In the genomic region with DNA sequence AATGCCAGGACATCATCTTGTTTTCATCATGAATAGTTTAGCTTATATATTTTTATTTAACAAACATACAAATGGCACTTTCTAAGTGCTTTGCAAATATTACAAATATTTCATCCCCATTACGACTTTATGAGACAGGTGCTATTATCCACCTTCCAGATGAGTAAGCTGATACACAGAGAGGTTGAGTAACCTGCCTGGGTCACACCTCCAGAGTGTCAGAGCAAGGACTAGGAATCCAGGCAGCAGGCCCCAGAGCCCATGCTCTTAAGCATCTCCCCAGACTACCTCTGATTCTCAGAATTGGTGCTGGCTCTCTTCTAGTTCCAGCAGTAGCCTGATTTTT, we compare ENCODE assay signal across 1 cellular context.
A peak's percentile ranks its signal among the peaks of the same experiment; 100 is the strongest.
TF ChIP-seq lines count a peak whose summit lies in the region.

No MANE protein-coding gene starts in this region.

TF ChIP-seq in A549, 52 proteins besides CTCF, POLR2A, EP300 and RAD21 (continued from another document):
- TF ChIP-seq, protein P1, sequence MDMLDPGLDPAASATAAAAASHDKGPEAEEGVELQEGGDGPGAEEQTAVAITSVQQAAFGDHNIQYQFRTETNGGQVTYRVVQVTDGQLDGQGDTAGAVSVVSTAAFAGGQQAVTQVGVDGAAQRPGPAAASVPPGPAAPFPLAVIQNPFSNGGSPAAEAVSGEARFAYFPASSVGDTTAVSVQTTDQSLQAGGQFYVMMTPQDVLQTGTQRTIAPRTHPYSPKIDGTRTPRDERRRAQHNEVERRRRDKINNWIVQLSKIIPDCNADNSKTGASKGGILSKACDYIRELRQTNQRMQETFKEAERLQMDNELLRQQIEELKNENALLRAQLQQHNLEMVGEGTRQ (IDR thresholded peaks at IDR 0.05): no peak
- TF ChIP-seq HOXA7 (CRISPR knock-in tag; IDR thresholded peaks at IDR 0.05): no peak
- TF ChIP-seq, protein P2, sequence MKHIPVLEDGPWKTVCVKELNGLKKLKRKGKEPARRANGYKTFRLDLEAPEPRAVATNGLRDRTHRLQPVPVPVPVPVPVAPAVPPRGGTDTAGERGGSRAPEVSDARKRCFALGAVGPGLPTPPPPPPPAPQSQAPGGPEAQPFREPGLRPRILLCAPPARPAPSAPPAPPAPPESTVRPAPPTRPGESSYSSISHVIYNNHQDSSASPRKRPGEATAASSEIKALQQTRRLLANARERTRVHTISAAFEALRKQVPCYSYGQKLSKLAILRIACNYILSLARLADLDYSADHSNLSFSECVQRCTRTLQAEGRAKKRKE (CRISPR knock-in tag; IDR thresholded peaks at IDR 0.05; ENCODE audit: low read depth): no peak
- TF ChIP-seq, protein P3, sequence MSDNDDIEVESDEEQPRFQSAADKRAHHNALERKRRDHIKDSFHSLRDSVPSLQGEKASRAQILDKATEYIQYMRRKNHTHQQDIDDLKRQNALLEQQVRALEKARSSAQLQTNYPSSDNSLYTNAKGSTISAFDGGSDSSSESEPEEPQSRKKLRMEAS (IDR thresholded peaks at IDR 0.05): no peak
- no peak for TF ChIP-seq HOXB5 (CRISPR knock-in tag; IDR thresholded peaks at IDR 0.05)
- no peak for TF ChIP-seq KDM1A (IDR thresholded peaks at IDR 0.05; ENCODE audit: low read depth)
- TF ChIP-seq RARB (CRISPR knock-in tag; IDR thresholded peaks at IDR 0.05): no peak
- peak; percentile 72 for TF ChIP-seq JUNB (IDR thresholded peaks at IDR 0.05)
- no peak for TF ChIP-seq PHF8 (IDR thresholded peaks at IDR 0.05; ENCODE audit: borderline replicate concordance, low read depth)
- TF ChIP-seq RFX5 (IDR thresholded peaks at IDR 0.05): no peak
- no peak for TF ChIP-seq EHMT2 (IDR thresholded peaks at IDR 0.05; ENCODE audit: low read depth)
- no peak for TF ChIP-seq ESRRA (IDR thresholded peaks at IDR 0.05; ENCODE audit: borderline replicate concordance, low read length)
- no peak for TF ChIP-seq RCOR1 (IDR thresholded peaks at IDR 0.05; ENCODE audit: low read depth, low read length)
- TF ChIP-seq CHD2 (IDR thresholded peaks at IDR 0.05; ENCODE audit: low read length, partially characterized antibody): no peak
- TF ChIP-seq, protein P4, sequence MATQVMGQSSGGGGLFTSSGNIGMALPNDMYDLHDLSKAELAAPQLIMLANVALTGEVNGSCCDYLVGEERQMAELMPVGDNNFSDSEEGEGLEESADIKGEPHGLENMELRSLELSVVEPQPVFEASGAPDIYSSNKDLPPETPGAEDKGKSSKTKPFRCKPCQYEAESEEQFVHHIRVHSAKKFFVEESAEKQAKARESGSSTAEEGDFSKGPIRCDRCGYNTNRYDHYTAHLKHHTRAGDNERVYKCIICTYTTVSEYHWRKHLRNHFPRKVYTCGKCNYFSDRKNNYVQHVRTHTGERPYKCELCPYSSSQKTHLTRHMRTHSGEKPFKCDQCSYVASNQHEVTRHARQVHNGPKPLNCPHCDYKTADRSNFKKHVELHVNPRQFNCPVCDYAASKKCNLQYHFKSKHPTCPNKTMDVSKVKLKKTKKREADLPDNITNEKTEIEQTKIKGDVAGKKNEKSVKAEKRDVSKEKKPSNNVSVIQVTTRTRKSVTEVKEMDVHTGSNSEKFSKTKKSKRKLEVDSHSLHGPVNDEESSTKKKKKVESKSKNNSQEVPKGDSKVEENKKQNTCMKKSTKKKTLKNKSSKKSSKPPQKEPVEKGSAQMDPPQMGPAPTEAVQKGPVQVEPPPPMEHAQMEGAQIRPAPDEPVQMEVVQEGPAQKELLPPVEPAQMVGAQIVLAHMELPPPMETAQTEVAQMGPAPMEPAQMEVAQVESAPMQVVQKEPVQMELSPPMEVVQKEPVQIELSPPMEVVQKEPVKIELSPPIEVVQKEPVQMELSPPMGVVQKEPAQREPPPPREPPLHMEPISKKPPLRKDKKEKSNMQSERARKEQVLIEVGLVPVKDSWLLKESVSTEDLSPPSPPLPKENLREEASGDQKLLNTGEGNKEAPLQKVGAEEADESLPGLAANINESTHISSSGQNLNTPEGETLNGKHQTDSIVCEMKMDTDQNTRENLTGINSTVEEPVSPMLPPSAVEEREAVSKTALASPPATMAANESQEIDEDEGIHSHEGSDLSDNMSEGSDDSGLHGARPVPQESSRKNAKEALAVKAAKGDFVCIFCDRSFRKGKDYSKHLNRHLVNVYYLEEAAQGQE (IDR thresholded peaks at IDR 0.05): no peak
- no peak for TF ChIP-seq FOSL2 (IDR thresholded peaks at IDR 0.05)
- 0 out of 2 replicates have a peak, but pooled peaks have one; percentile 0 for TF ChIP-seq FOSL2 (CRISPR knock-in tag; IDR thresholded peaks at IDR 0.05)
